ENCODE assay signal across 8 cellular contexts in genomic region chr2:44169155-44169898, GRCh38. TPM values are rescaled to one million over a fixed set of nuclear protein-coding genes. Genes with fewer than 3 reads are reported as not detected.
DNase-seq lines count a peak whose midpoint lies in the region; ATAC-seq and TF ChIP-seq lines count a peak whose summit lies in the region.

No MANE protein-coding gene starts in this region.

- H3K4me1 ChIP-seq in skeletal muscle satellite cell (ENCODE audit: control insufficient read depth, insufficient read depth, low read length), result peaks cover 15% of the 10 kb centered on the region

- peaks cover 8% of the 10 kb centered on the region for H3K36me3 Mint-ChIP-seq in T-helper 17 cell (ENCODE audit: low read depth)

- H3K4me2 ChIP-seq in skeletal muscle satellite cell (ENCODE audit: low read length), result peak overlapping the region; percentile 75

- H3K27ac ChIP-seq in brain microvascular endothelial cell, result peak overlapping the region; percentile 71

- H3K9me3 ChIP-seq in T-helper 17 cell (ENCODE audit: control insufficient read depth, low read length, poor library complexity, severe bottlenecking) (no peaks in the 10 kb centered on the region), iPS-18c (ENCODE audit: control insufficient read depth, insufficient read depth, low read length) (no peaks in the 10 kb centered on the region), skeletal muscle satellite cell (replicated peaks; ENCODE audit: low read length) (no peaks in the 10 kb centered on the region)

- in situ Hi-C loops in brain microvascular endothelial cell (cut with HindIII; ENCODE audit: low pct_ligation_motif_present, low sequenced_read_pairs), result no loop called here

- peak overlapping the region; percentile 100 for H3K4me3 Mint-ChIP-seq in T-helper 17 cell

- DNase-seq in COLO668 (lab: John Stamatoyannopoulos, UW; ENCODE audit: unreplicated experiment) (peak; percentile 59), T-helper 17 cell (peak; percentile 12 to 31 (median 17)), brain microvascular endothelial cell (peak; percentile 51), NCI-H1436 (lab: John Stamatoyannopoulos, UW) (no peak)
- peak; percentile 22 for DNase-seq in Jurkat, Clone E6-1 (ENCODE audit: low read depth, low spot score)

- peak overlapping the region; percentile 61 for H3K4me3 ChIP-seq in Jurkat, Clone E6-1 (ENCODE audit: low read length)
- H3K4me3 ChIP-seq in brain microvascular endothelial cell (ENCODE audit: low read depth, low read length) (peak overlapping the region; percentile 84), iPS-18c (ENCODE audit: insufficient read depth, low read depth, low read length) (peak overlapping the region; percentile 87), skeletal muscle satellite cell (ENCODE audit: low read length) (peak overlapping the region; percentile 90)

- no peak for TF ChIP-seq CTCF in brain microvascular endothelial cell (IDR thresholded peaks at IDR 0.05; ENCODE audit: low read depth, low read length, missing control alignments)

- H3K36me3 ChIP-seq in brain microvascular endothelial cell (replicated peaks) (no peaks in the 10 kb centered on the region), skeletal muscle satellite cell (ENCODE audit: insufficient read depth, low read length) (no peaks in the 10 kb centered on the region)

- peak; percentile 9 for ATAC-seq in GM19467 (IDR thresholded peaks at IDR 0.05; ENCODE audit: unreplicated experiment)
- peak; percentile 5 for ATAC-seq in T-helper 17 cell

- peak overlapping the region; percentile 95 for H3K9ac ChIP-seq in skeletal muscle satellite cell (ENCODE audit: low read depth, low read length)

- H3K27ac Mint-ChIP-seq in T-helper 17 cell, result peak overlapping the region; percentile 99

- H3K27me3 Mint-ChIP-seq in T-helper 17 cell, result no peaks in the 10 kb centered on the region

- H3K4me1 Mint-ChIP-seq in T-helper 17 cell, result peaks cover 43% of the 10 kb centered on the region

- no peaks in the 10 kb centered on the region for H3K27me3 ChIP-seq in brain microvascular endothelial cell (replicated peaks)
- H3K27me3 ChIP-seq in skeletal muscle satellite cell (ENCODE audit: control insufficient read depth, insufficient read depth, low read length), result no peaks in the 10 kb centered on the region

RNA-seq across cellular contexts. Expression of gene PPM1B, which starts 0.7 kb away (rescaled TPM):
- polyA plus RNA-seq in Jurkat, Clone E6-1 (2012; ENCODE audit: insufficient read depth, insufficient read length), result 26.2 TPM
- 10 to 100 TPM; 72.7 to 82.7 TPM for total RNA-seq in T-helper 17 cell
- 12.7 and 15.0 TPM in 2 replicates for total RNA-seq in skeletal muscle satellite cell (2012; rRNA removed)
